Comparison of ENCODE assay signal across 7 cellular contexts in the genomic region with DNA sequence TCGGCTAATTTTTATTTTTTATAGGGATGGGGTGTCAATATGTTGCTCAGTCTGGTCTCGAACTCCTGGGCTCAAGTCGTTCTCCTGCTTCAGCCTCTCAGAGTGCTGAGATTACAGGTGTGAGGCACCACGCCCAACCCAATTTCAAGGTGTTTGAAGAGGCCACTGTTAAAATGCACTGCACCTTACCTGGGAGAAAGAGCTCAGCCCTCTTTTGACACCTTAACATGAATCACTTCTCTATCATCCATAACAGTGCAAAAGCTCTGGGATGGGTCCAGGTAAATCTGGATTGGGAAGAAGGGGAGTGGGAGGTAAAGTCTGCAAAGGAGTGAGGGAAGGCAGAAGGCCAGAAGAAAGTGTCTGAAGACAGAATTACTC. TPM values are rescaled to one million over a fixed set of nuclear protein-coding genes. Genes with fewer than 3 reads are reported as not detected.
DNase-seq lines count a peak whose midpoint lies in the region; TF ChIP-seq lines count a peak whose summit lies in the region.

No MANE protein-coding gene starts in this region.

- 81% methylated on average over 4 of the region's 4 CpGs for WGBS in smooth muscle cell (ENCODE audit: low lambda C conversion rate)

- no peak overlapping the region for H3K9ac ChIP-seq in smooth muscle cell (ENCODE audit: low read depth)

- peaks cover 19% of the 10 kb centered on the region for H4K20me1 ChIP-seq in smooth muscle cell (ENCODE audit: low read depth)

- no peaks in the 10 kb centered on the region for H3F3A ChIP-seq in smooth muscle cell (ENCODE audit: low read depth)

- H3K36me3 ChIP-seq in WERI-Rb-1: peaks cover 24% of the 10 kb centered on the region
- H3K36me3 ChIP-seq in smooth muscle cell (ENCODE audit: low read depth): peaks cover 3% of the 10 kb centered on the region

- H3K79me2 ChIP-seq in smooth muscle cell (ENCODE audit: low read depth): peaks cover 27% of the 10 kb centered on the region

- peak overlapping the region; percentile 64 for H2AFZ ChIP-seq in smooth muscle cell (ENCODE audit: low read depth)

- peak overlapping the region; percentile 82 for H3K4me2 ChIP-seq in smooth muscle cell

- DNase-seq in HFF-Myc (ENCODE audit: extremely low read depth, low read depth) (no peak), WERI-Rb-1 (no peak), foreskin fibroblast (no peak), smooth muscle cell (lab: John Stamatoyannopoulos, UW; ENCODE audit: unreplicated experiment) (no peak), OCI-M2 (lab: John Stamatoyannopoulos, UW; ENCODE audit: unreplicated experiment) (no peak), SHP77 treated with DMSO at 0.1 percent for 48 hours (lab: John Stamatoyannopoulos, UW) (no peak), KG1 (lab: John Stamatoyannopoulos, UW) (no peak)

- peaks cover 9% of the 10 kb centered on the region for H3K4me1 ChIP-seq in smooth muscle cell (ENCODE audit: low read depth)

- TF ChIP-seq CTCF in HFF-Myc (IDR thresholded peaks at IDR 0.05; ENCODE audit: low read depth, low read length, missing control alignments): no peak
- no peak for TF ChIP-seq CTCF in WERI-Rb-1 (IDR thresholded peaks at IDR 0.05; ENCODE audit: low read depth, low read length)
- no peak for TF ChIP-seq CTCF in foreskin fibroblast (IDR thresholded peaks at IDR 0.05; ENCODE audit: low read depth, low read length)
- no peak for TF ChIP-seq CTCF in smooth muscle cell (IDR thresholded peaks at IDR 0.05; ENCODE audit: borderline replicate concordance, insufficient read depth, poor library complexity, severe bottlenecking)

- H3K27me3 ChIP-seq in WERI-Rb-1 (ENCODE audit: insufficient read depth, low read depth, severe bottlenecking) (no peaks in the 10 kb centered on the region), smooth muscle cell (ENCODE audit: low read depth) (no peaks in the 10 kb centered on the region)

- peak overlapping the region; percentile 56 for H3K4me3 ChIP-seq in HFF-Myc (replicated peaks; ENCODE audit: low read depth, low read length)
- H3K4me3 ChIP-seq in WERI-Rb-1 (ENCODE audit: low read depth, low read length): peak overlapping the region; percentile 75
- H3K4me3 ChIP-seq in foreskin fibroblast (ENCODE audit: low read depth in 1 of 2, low read length in 2 of 2): peak overlapping the region; percentile 80 to 89
- peak overlapping the region; percentile 97 for H3K4me3 ChIP-seq in smooth muscle cell

- H3K27ac ChIP-seq in WERI-Rb-1 (peak overlapping the region; percentile 92), smooth muscle cell (ENCODE audit: low read depth) (no peak overlapping the region)

- H3K9me3 ChIP-seq in WERI-Rb-1 (ENCODE audit: severe bottlenecking): no peaks in the 10 kb centered on the region
- H3K9me3 ChIP-seq in smooth muscle cell (replicated peaks; ENCODE audit: low read depth): no peaks in the 10 kb centered on the region

RNA-seq across cellular contexts. Expression of gene ZNF282, which starts 0.6 kb away (rescaled TPM):
- 8.9 and 11.0 TPM in 2 replicates for total RNA-seq in smooth muscle cell
- 5.0 and 7.0 TPM in 2 replicates for polyA plus RNA-seq in smooth muscle cell

RNA-seq across cellular contexts. Expression of gene ZNF212, which starts 44.7 kb away (rescaled TPM):
- 3.8 and 7.7 TPM in 2 replicates for total RNA-seq in smooth muscle cell
- polyA plus RNA-seq in smooth muscle cell: 4.6 and 11.8 TPM in 2 replicates

RNA-seq across cellular contexts. Expression of gene ZNF398, which starts 47.5 kb away (rescaled TPM):
- 12.4 and 15.1 TPM in 2 replicates for total RNA-seq in smooth muscle cell
- 8.8 and 9.0 TPM in 2 replicates for polyA plus RNA-seq in smooth muscle cell
